13 cellular contexts compared by ENCODE assay signal in genomic region chr1:157597959-157598667, GRCh38. TPM values are rescaled to one million over a fixed set of nuclear protein-coding genes. Genes with fewer than 3 reads are reported as not detected.
DNase-seq lines count a peak whose midpoint lies in the region; ATAC-seq and TF ChIP-seq lines count a peak whose summit lies in the region.
"Had no signal": no experiment of that assay in that cellular context is flagged by ENCODE, and none has a peak within 500 bp of the region (broad histone marks: within the 10 kb centered on the region; RNA-seq: fewer than 3 reads in every experiment).

TSS of gene FCRL4 (minus strand) at chr1:157598085. CDS start at chr1:157597944, 141 bp downstream.

- H3K9me3 ChIP-seq in stomach: no peaks in the 10 kb centered on the region

- H3K9me3 Mint-ChIP-seq in activated T-helper 17 cell treated with anti-CD3 and anti-CD28 coated beads, Interleukin-2, amount 50 U/mL, for 72 hours: no peaks in the 10 kb centered on the region
- H3K9me3 Mint-ChIP-seq: endodermal cell, GM23338, nephron had no signal

- WGBS in stomach, 5 donors: 61 to 88% (median 71%) methylated on average over 2 of the region's 2 CpGs

- intact Hi-C loops in stomach (cut with DNase I; ENCODE audit: low total_unique reads): no loop called here

- DNase-seq in stomach (no peak), cerebellum (ENCODE audit: low spot score) (no peak), NCI-H128 (lab: John Stamatoyannopoulos, UW; ENCODE audit: unreplicated experiment) (no peak)
- DNase-seq: endodermal cell had no signal

- ATAC-seq in GM18508 (IDR thresholded peaks at IDR 0.05; ENCODE audit: insufficient read depth, unreplicated experiment) (peak; percentile 51), GM21367 (IDR thresholded peaks at IDR 0.05; ENCODE audit: unreplicated experiment) (peak; percentile 51), HG03108 (IDR thresholded peaks at IDR 0.05; ENCODE audit: unreplicated experiment) (peak; percentile 39), HG02884 (IDR thresholded peaks at IDR 0.05; ENCODE audit: unreplicated experiment) (no peak)
- peak; percentile 65 for ATAC-seq in activated T-helper 17 cell treated with anti-CD3 and anti-CD28 coated beads, Interleukin-2, amount 50 U/mL, for 72 hours (replicated peaks)
- ATAC-seq: GM23338 had no signal

- no peaks in the 10 kb centered on the region for H3K4me1 ChIP-seq in stomach

- H3K27ac ChIP-seq in stomach: no peak within 1 kb of the TSS

- no peaks in the 10 kb centered on the region for H3K36me3 Mint-ChIP-seq in activated T-helper 17 cell treated with anti-CD3 and anti-CD28 coated beads, Interleukin-2, amount 50 U/mL, for 72 hours (ENCODE audit: low read depth)
- H3K36me3 Mint-ChIP-seq: activated naive CD8-positive, alpha-beta T cell had no signal

- no peak for TF ChIP-seq CTCF in stomach (IDR thresholded peaks at IDR 0.05)

- no peak within 1 kb of the TSS for H3K27ac Mint-ChIP-seq in activated T-helper 17 cell treated with anti-CD3 and anti-CD28 coated beads, Interleukin-2, amount 50 U/mL, for 72 hours
- H3K27ac Mint-ChIP-seq: activated naive CD8-positive, alpha-beta T cell; endodermal cell; GM23338; nephron had no signal

- H3K4me3 ChIP-seq in stomach: no peak within 1 kb of the TSS
- H3K4me3 ChIP-seq: GM23338 had no signal

- peaks cover 0 to 11% (median 5%) of the 10 kb centered on the region in 3 donors for H3K27me3 ChIP-seq in stomach

- no peaks in the 10 kb centered on the region for H3K36me3 ChIP-seq in stomach

- no peak for TF ChIP-seq EP300 in stomach (IDR thresholded peaks at IDR 0.05)

- H3K4me1 Mint-ChIP-seq in activated T-helper 17 cell treated with anti-CD3 and anti-CD28 coated beads, Interleukin-2, amount 50 U/mL, for 72 hours: no peaks in the 10 kb centered on the region
- H3K4me1 Mint-ChIP-seq: endodermal cell, GM23338, nephron had no signal

- TF ChIP-seq POLR2A in stomach (IDR thresholded peaks at IDR 0.05): no peak

- H3K4me3 Mint-ChIP-seq in activated T-helper 17 cell treated with anti-CD3 and anti-CD28 coated beads, Interleukin-2, amount 50 U/mL, for 72 hours: no peak within 1 kb of the TSS
- H3K4me3 Mint-ChIP-seq: activated naive CD8-positive, alpha-beta T cell; endodermal cell; GM23338; nephron had no signal

- H3K27me3 Mint-ChIP-seq in activated T-helper 17 cell treated with anti-CD3 and anti-CD28 coated beads, Interleukin-2, amount 50 U/mL, for 72 hours: peaks cover 20% of the 10 kb centered on the region

RNA-seq across cellular contexts. Expression of gene FCRL4, which starts in this region (rescaled TPM):
- not detected for total RNA-seq in activated T-helper 17 cell treated with anti-CD3 and anti-CD28 coated beads, Interleukin-2, amount 50 U/mL, for 72 hours
- total RNA-seq in stomach (not detected), cerebellum (not detected)
- under 1 TPM in 1 of 3 donors, not detected in 2; 0.15 TPM for polyA plus RNA-seq in stomach
- total RNA-seq: endodermal cell, GM23338, urinary bladder had no signal
- polyA plus RNA-seq: GM23338, urinary bladder had no signal

Comparison
In these comparisons a context has a peak if more than half of its experiments do, and no peak if none do; other contexts are left out.
1. Peak in ATAC-seq in activated T-helper 17 cell treated with anti-CD3 and anti-CD28 coated beads, Interleukin-2, amount 50 U/mL, for 72 hours; RNA of the gene not detected or under 1 TPM.